In the genomic region with DNA sequence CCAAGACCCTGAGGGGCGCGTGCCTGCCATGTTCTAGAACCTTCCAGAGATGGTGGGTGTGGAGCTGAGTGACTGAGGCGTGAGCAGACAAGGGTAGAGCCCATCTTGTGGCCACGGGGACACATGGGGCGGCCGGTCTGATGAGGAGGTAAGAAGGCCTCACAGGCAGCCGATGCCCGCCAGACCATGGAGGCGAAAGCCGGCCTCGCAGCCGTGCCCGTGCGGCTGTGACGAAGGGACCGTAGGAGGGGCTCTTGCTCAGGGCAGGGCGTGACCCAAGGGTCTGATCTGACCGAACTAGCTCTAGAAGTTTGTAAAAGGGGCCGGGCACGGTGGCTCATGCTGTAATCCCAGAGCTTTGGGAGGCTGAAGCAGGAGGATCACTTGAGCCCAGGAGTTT, we compare ENCODE assay signal across 2 cellular contexts.
TF ChIP-seq lines count a peak whose summit lies in the region.

No MANE protein-coding gene starts in this region.

TF ChIP-seq in GM23338, 12 proteins besides CTCF, POLR2A, EP300 and RAD21:
- TF ChIP-seq EZH2 (IDR thresholded peaks at IDR 0.05; ENCODE audit: low read depth, unreplicated experiment) (no peak), CREB1 (CRISPR knock-in tag; IDR thresholded peaks at IDR 0.05; ENCODE audit: low read depth) (no peak)

TF ChIP-seq in SK-N-SH, 30 proteins besides CTCF, POLR2A, EP300 and RAD21:
- TF ChIP-seq SMC3 (IDR thresholded peaks at IDR 0.05; ENCODE audit: low read depth, low read length): no peak
- TF ChIP-seq GABPA (IDR thresholded peaks at IDR 0.05; ENCODE audit: low read depth): no peak
- TF ChIP-seq, protein P1, sequence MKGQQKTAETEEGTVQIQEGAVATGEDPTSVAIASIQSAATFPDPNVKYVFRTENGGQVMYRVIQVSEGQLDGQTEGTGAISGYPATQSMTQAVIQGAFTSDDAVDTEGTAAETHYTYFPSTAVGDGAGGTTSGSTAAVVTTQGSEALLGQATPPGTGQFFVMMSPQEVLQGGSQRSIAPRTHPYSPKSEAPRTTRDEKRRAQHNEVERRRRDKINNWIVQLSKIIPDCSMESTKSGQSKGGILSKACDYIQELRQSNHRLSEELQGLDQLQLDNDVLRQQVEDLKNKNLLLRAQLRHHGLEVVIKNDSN (IDR thresholded peaks at IDR 0.05; ENCODE audit: borderline replicate concordance, low read depth): no peak
TF ChIP-seq in SK-N-SH: peak in this region for 0.
